Comparison of ENCODE assay signal across 3 cellular contexts in genomic region chr2:204754898-204755297, GRCh38.
A peak's percentile ranks its signal among the peaks of the same experiment; 100 is the strongest.
TF ChIP-seq lines count a peak whose summit lies in the region.

No MANE protein-coding gene starts in this region.

TF ChIP-seq in A549, 52 proteins besides CTCF, POLR2A, EP300 and RAD21:
- TF ChIP-seq MAFK (IDR thresholded peaks at IDR 0.05; ENCODE audit: partially characterized antibody) (peak; percentile 85), NR3C1 (IDR thresholded peaks at IDR 0.05) (no peak)

TF ChIP-seq in IMR-90, 13 proteins besides CTCF, POLR2A, EP300 and RAD21:
- TF ChIP-seq USF2 (IDR thresholded peaks at IDR 0.05; ENCODE audit: low read depth, low read length): no peak
- peak; percentile 90 for TF ChIP-seq MAFK (IDR thresholded peaks at IDR 0.05; ENCODE audit: low read depth, low read length)

TF ChIP-seq in H1, 55 proteins besides CTCF, POLR2A, EP300 and RAD21:
- TF ChIP-seq CHD2 (IDR thresholded peaks at IDR 0.05; ENCODE audit: low read length): no peak
- TF ChIP-seq MAFK (IDR thresholded peaks at IDR 0.05; ENCODE audit: low read depth, low read length): peak; percentile 37; the same call in 1 of the 2 replicates
